14 cellular contexts compared by ENCODE assay signal in the genomic region with DNA sequence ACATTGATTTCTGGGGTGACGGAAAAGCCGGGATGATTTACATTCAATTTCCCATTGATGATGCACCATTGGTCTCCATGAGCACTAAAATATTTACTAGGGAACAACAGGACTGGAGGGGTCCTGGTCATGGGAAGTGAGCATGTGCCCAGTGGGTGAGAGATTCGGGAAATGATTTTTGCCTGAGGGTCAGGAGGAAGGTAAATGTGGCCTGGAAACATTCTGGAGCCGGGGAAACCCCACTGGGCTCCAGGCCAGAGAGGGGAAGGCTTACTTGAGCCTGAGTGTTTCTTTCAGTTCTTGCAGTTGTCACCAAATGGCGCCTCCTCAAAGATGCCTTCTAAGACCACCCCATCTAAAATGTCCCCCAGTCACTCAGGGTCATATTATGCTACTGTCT.
DNase-seq lines count a peak whose midpoint lies in the region; ATAC-seq and TF ChIP-seq lines count a peak whose summit lies in the region.
"Had no signal": no experiment of that assay in that cellular context is flagged by ENCODE, and none has a peak within 500 bp of the region (broad histone marks: within the 10 kb centered on the region; RNA-seq: fewer than 3 reads in every experiment).

No MANE protein-coding gene starts in this region.

- intact Hi-C loops in IMR-90 (cut with micrococcal nuclease) (no loop called here), left cardiac atrium (cut with DNase I) (no loop called here)

- no peak overlapping the region for H3K56ac ChIP-seq in IMR-90 (ENCODE audit: extremely low read depth, insufficient read depth, low read length)

- H3K4me3 ChIP-seq in IMR-90 (ENCODE audit: insufficient read depth, low read depth, low read length) = no peak overlapping the region
- H3K4me3 ChIP-seq in osteoblast (ENCODE audit: insufficient read depth, low read length) = no peak overlapping the region
- H3K4me3 ChIP-seq: A549 had no signal

- H2AK5ac ChIP-seq in IMR-90 (ENCODE audit: low read depth, low read length) = no peak overlapping the region

- DNase-seq in IMR-90 (peak; percentile 31), T1000 (lab: John Stamatoyannopoulos, UW) (peak; percentile 84), islet precursor cell (peak; percentile 23), cerebellum (ENCODE audit: low spot score) (no peak), osteoblast (ENCODE audit: insufficient read length, low spot score, missing footprints) (no peak), G401 (ENCODE audit: low spot score) (no peak), left cardiac atrium (no peak)
- DNase-seq: BE2C; CD4-positive, alpha-beta memory T cell; DMS79; GOT3; H9 had no signal

- no TSS peak for BruUV-seq in IMR-90 (replicated peaks; lab: Mats Ljungman, UMichigan)

- CTCF ChIA-PET in IMR-90 (lab: Yijun Ruan, JAX) = no interaction called here

- H3K27me3 ChIP-seq in IMR-90 (ENCODE audit: control insufficient read depth, insufficient read depth, low read length) (no peaks in the 10 kb centered on the region), osteoblast (ENCODE audit: insufficient read depth, low read length) (no peaks in the 10 kb centered on the region)
- H3K27me3 ChIP-seq: BE2C had no signal

- H2AFZ ChIP-seq in IMR-90 (replicated peaks; ENCODE audit: low read length, poor library complexity) = no peak overlapping the region
- no peak overlapping the region for H2AFZ ChIP-seq in osteoblast (ENCODE audit: low read length)

- H3K27ac ChIP-seq in IMR-90 (ENCODE audit: insufficient read depth, low read length) (no peak overlapping the region), osteoblast (ENCODE audit: low read depth, low read length) (no peak overlapping the region)
- H3K27ac ChIP-seq: A549, C4-2B had no signal

- no peak overlapping the region for H2BK15ac ChIP-seq in IMR-90 (ENCODE audit: low read depth, low read length)

- H4K8ac ChIP-seq in IMR-90 (ENCODE audit: low read depth in 2 of 2, low read length in 2 of 2) = no peak overlapping the region

- dilution Hi-C loops in IMR-90 (cut with HindIII; ENCODE audit: low sequenced_read_pairs, unreplicated experiment) = no loop called here

- no peak overlapping the region for H4K5ac ChIP-seq in IMR-90 (ENCODE audit: low read depth, low read length)

- H3K9me1 ChIP-seq in IMR-90 (ENCODE audit: insufficient read depth, low read length) = no peaks in the 10 kb centered on the region

- H4K91ac ChIP-seq in IMR-90 (ENCODE audit: insufficient read depth, low read depth, low read length) = no peak overlapping the region

- no peaks in the 10 kb centered on the region for H4K20me1 ChIP-seq in IMR-90 (ENCODE audit: insufficient read depth, low read length)
- H4K20me1 ChIP-seq in osteoblast (ENCODE audit: insufficient read depth, low read length) = no peaks in the 10 kb centered on the region

- H3K79me1 ChIP-seq in IMR-90 (ENCODE audit: low read depth in 1 of 2, low read length in 2 of 2) = no peaks in the 10 kb centered on the region

- no peak overlapping the region for H3K18ac ChIP-seq in IMR-90 (ENCODE audit: low read depth, low read length)

- H3K4me2 ChIP-seq in IMR-90 (ENCODE audit: low read depth, low read length) (no peak overlapping the region), osteoblast (ENCODE audit: insufficient read depth, low read length) (no peak overlapping the region)
- H3K4me2 ChIP-seq: A549 had no signal

- H3K4me1 ChIP-seq in IMR-90 (ENCODE audit: control insufficient read depth, insufficient read depth, low read length) (peaks cover 2% of the 10 kb centered on the region; the same call in 1 of the 2 replicates), osteoblast (ENCODE audit: insufficient read depth, low read length) (no peaks in the 10 kb centered on the region)
- H3K4me1 ChIP-seq: A549 had no signal

- no peak overlapping the region for H3K9ac ChIP-seq in IMR-90 (ENCODE audit: low read depth, low read length)

- H2BK5ac ChIP-seq in IMR-90 (ENCODE audit: low read depth, low read length, poor library complexity, severe bottlenecking) = no peak overlapping the region

- POLR2A ChIA-PET in IMR-90 (lab: Charles Lee; ENCODE audit: unreplicated experiment) = no interaction called here

- H2AK9ac ChIP-seq in IMR-90 (replicated peaks; ENCODE audit: low read depth, low read length, poor library complexity) = no peak overlapping the region

- TF ChIP-seq RAD21 in IMR-90 (IDR thresholded peaks at IDR 0.05; ENCODE audit: low read length) = no peak

- WGBS in IMR-90 (ENCODE audit: extremely low coverage in 2 of 2, insufficient read length in 1 of 2), 2 experiments = 18% methylated on average over 2 of the region's 5 CpGs; no CpG with 5 or more reads in 1 of the 2 experiments

- no peak overlapping the region for H3K23ac ChIP-seq in IMR-90 (ENCODE audit: low read depth, low read length)

- TF ChIP-seq POLR2A in IMR-90 (IDR thresholded peaks at IDR 0.05; ENCODE audit: low read depth, low read length) = no peak

- no peak overlapping the region for H3K14ac ChIP-seq in IMR-90 (replicated peaks; ENCODE audit: low read depth, low read length)

- no peak for TF ChIP-seq CTCF in IMR-90 (conservative IDR thresholded peaks at IDR 0.05; ENCODE audit: low read depth, low read length)
- no peak for TF ChIP-seq CTCF in osteoblast (IDR thresholded peaks at IDR 0.05; ENCODE audit: extremely low read depth, low read depth, low read length)

- ATAC-seq in IMR-90 (ENCODE audit: low read depth) = no peak
- no peak for ATAC-seq in left cardiac atrium
- ATAC-seq: A549 had no signal

- no peaks in the 10 kb centered on the region for H3K36me3 ChIP-seq in IMR-90 (ENCODE audit: control insufficient read depth, insufficient read depth, low read length)
- H3K36me3 ChIP-seq in osteoblast (ENCODE audit: insufficient read depth, low read length) = no peaks in the 10 kb centered on the region
- H3K36me3 ChIP-seq: BE2C had no signal

- H2BK20ac ChIP-seq in IMR-90 (ENCODE audit: low read depth, low read length) = no peak overlapping the region

- H3K4ac ChIP-seq in IMR-90 (ENCODE audit: low read depth, low read length) = no peak overlapping the region

- in situ Hi-C loops in IMR-90 (cut with MboI; ENCODE audit: low sequenced_read_pairs) (no loop called here), G401 (cut with HindIII; ENCODE audit: low sequenced_read_pairs) (no loop called here)

- H3K79me2 ChIP-seq in osteoblast (ENCODE audit: insufficient read depth, low read length) = no peaks in the 10 kb centered on the region

- H2BK120ac ChIP-seq in IMR-90 (ENCODE audit: low read depth, low read length) = no peak overlapping the region

- 0 out of 2 replicates have a peak, but pooled peaks cover 2% of the 10 kb centered on the region for H3K9me3 ChIP-seq in IMR-90 (ENCODE audit: control insufficient read depth, insufficient read depth, low read length)
- no peaks in the 10 kb centered on the region for H3K9me3 ChIP-seq in osteoblast (ENCODE audit: low read depth, low read length)
- H3K9me3 ChIP-seq: BE2C had no signal

TF ChIP-seq in IMR-90, 13 proteins besides CTCF, POLR2A, EP300 and RAD21:
- TF ChIP-seq NFE2L2 (IDR thresholded peaks at IDR 0.05; ENCODE audit: low read depth, low read length) (no peak), FOS (IDR thresholded peaks at IDR 0.05; ENCODE audit: low read depth, low read length) (no peak), RCOR1 (IDR thresholded peaks at IDR 0.05; ENCODE audit: insufficient replicate concordance, low read length) (no peak), CHD1 (IDR thresholded peaks at IDR 0.05; ENCODE audit: low read depth, low read length) (no peak), RFX5 (IDR thresholded peaks at IDR 0.05; ENCODE audit: low read depth, low read length) (no peak), MXI1 (IDR thresholded peaks at IDR 0.05; ENCODE audit: borderline replicate concordance, low read depth, low read length) (no peak), MAZ (IDR thresholded peaks at IDR 0.05; ENCODE audit: borderline replicate concordance, low read depth, low read length) (no peak), CEBPB (IDR thresholded peaks at IDR 0.05; ENCODE audit: low read depth, low read length) (no peak), MAFK (IDR thresholded peaks at IDR 0.05; ENCODE audit: low read depth, low read length) (no peak), SMC3 (IDR thresholded peaks at IDR 0.05; ENCODE audit: low read depth, low read length) (no peak)
- TF ChIP-seq, protein P1, sequence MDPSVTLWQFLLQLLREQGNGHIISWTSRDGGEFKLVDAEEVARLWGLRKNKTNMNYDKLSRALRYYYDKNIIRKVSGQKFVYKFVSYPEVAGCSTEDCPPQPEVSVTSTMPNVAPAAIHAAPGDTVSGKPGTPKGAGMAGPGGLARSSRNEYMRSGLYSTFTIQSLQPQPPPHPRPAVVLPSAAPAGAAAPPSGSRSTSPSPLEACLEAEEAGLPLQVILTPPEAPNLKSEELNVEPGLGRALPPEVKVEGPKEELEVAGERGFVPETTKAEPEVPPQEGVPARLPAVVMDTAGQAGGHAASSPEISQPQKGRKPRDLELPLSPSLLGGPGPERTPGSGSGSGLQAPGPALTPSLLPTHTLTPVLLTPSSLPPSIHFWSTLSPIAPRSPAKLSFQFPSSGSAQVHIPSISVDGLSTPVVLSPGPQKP (IDR thresholded peaks at IDR 0.05; ENCODE audit: borderline replicate concordance, low read depth, low read length) = no peak

Comparison
In these comparisons a context has a peak if more than half of its experiments do, and no peak if none do; other contexts are left out.
1. DNase-seq: peak in IMR-90 (single experiment), T1000 (single experiment) and islet precursor cell (single experiment); none in cerebellum (single experiment), osteoblast (single experiment), G401 (single experiment) and left cardiac atrium (single experiment).